ENCODE assay signal across 18 cellular contexts in the genomic region with DNA sequence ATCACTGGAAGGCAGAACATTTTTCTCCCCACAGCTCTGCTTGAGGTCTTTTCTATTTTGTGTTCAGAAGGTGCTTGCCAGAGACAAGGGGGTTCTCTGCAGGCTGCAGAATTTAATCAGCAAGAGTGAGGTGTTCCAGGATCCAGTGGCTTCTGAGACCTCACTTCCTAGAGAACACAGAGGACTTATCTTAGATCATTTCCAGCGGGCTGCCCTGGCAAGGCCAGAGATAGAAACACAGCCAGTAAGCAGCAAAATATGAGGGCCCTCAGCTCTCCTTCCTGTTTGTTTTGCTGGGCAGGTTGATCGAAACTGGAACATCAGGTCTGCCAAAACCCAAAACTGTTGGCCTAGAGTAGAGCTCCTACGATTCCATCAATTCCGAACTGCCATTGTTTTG.
"Had no signal": no experiment of that assay in that cellular context is flagged by ENCODE, and none has a peak within 500 bp of the region (broad histone marks: within the 10 kb centered on the region; RNA-seq: fewer than 3 reads in every experiment).

No MANE protein-coding gene starts in this region.

- H3K9me3 ChIP-seq: colonic mucosa, heart left ventricle, psoas muscle, right lobe of liver, transverse colon had no signal

- H3K36me3 Mint-ChIP-seq: naive B cell; stimulated activated memory B cell treated with anti-CD40 and anti-IgM and Interleukin-4, amounts not matched to agents 10 μg/mL and 1 μg/mL and 100 μg/mL, for 72 hours had no signal

- ATAC-seq: heart left ventricle; left colon; left ventricle myocardium superior; psoas muscle; right lobe of liver; stimulated activated memory B cell treated with anti-CD40 and anti-IgM and Interleukin-4, amounts not matched to agents 10 μg/mL and 1 μg/mL and 100 μg/mL, for 72 hours had no signal

- H3K27ac Mint-ChIP-seq: naive B cell; nephron; stimulated activated memory B cell treated with anti-CD40 and anti-IgM and Interleukin-4, amounts not matched to agents 10 μg/mL and 1 μg/mL and 100 μg/mL, for 72 hours; stimulated activated naive CD8-positive, alpha-beta T cell treated with anti-CD3 and anti-CD28 coated beads, Interleukin-15, Interleukin-2, amounts not matched to agents 100 ng/mL and 50 ng/mL, for 24 hours had no signal

- DNase-seq: colonic mucosa; effector CD8-positive, alpha-beta T cell; foreskin melanocyte; heart left ventricle; hippocampal formation; left colon; left ventricle myocardium superior; mesendoderm; naive B cell; psoas muscle; retina; right lobe of liver; stimulated activated CD4-positive, alpha-beta T cell treated with anti-CD3 and anti-CD28 coated beads, Interleukin-4, amount 100 ng/mL, for 24 hours; transverse colon had no signal

- H3K4me1 ChIP-seq: colonic mucosa, heart left ventricle, psoas muscle, right lobe of liver had no signal

- H3K27me3 Mint-ChIP-seq: stimulated activated memory B cell treated with anti-CD40 and anti-IgM and Interleukin-4, amounts not matched to agents 10 μg/mL and 1 μg/mL and 100 μg/mL, for 72 hours had no signal

- H3K4me1 Mint-ChIP-seq: naive B cell; nephron; stimulated activated memory B cell treated with anti-CD40 and anti-IgM and Interleukin-4, amounts not matched to agents 10 μg/mL and 1 μg/mL and 100 μg/mL, for 72 hours had no signal

- H3K27ac ChIP-seq: colonic mucosa, heart left ventricle, psoas muscle, right lobe of liver, transverse colon had no signal

- H3K9me3 Mint-ChIP-seq: nephron had no signal

- H3K4me3 ChIP-seq: colonic mucosa, heart left ventricle, lung, psoas muscle, right lobe of liver, transverse colon had no signal

- H3K27me3 ChIP-seq: colonic mucosa, right lobe of liver, transverse colon had no signal

- H3K4me3 Mint-ChIP-seq: naive B cell; nephron; stimulated activated memory B cell treated with anti-CD40 and anti-IgM and Interleukin-4, amounts not matched to agents 10 μg/mL and 1 μg/mL and 100 μg/mL, for 72 hours; stimulated activated naive CD8-positive, alpha-beta T cell treated with anti-CD3 and anti-CD28 coated beads, Interleukin-15, Interleukin-2, amounts not matched to agents 100 ng/mL and 50 ng/mL, for 24 hours had no signal

- H3K36me3 ChIP-seq: colonic mucosa, heart left ventricle, right lobe of liver, transverse colon had no signal
